In the genomic region with DNA sequence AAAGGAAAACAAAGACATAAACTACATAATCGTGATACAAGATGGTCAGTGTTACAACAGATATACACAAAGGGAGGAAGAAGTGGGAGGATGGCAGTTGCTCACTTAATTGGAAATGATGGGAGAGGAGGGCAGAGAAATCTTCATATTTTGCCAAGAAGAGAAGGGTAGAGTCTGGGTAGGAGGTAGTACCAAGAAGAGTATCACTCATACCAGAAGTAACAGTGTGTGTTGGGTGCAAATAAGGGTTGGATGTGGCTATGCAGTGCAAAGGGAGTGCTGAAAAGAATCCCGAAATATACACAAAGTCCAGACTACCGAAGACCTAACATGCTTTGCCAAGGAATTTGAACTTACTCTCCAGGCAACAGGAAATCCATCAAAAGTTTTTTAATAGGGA, we compare ENCODE assay signal across 1 cellular context.
TF ChIP-seq lines count a peak whose summit lies in the region.

No MANE protein-coding gene starts in this region.

TF ChIP-seq in GM12891, 5 proteins besides CTCF, POLR2A, EP300 and RAD21:
- TF ChIP-seq PAX5 (IDR thresholded peaks at IDR 0.05; ENCODE audit: insufficient read depth, low read length, severe bottlenecking) (no peak), POLR2AphosphoS5 (IDR thresholded peaks at IDR 0.05; ENCODE audit: low read depth, low read length) (no peak), POU2F2 (IDR thresholded peaks at IDR 0.05; ENCODE audit: low read depth, low read length) (no peak), TAF1 (IDR thresholded peaks at IDR 0.05; ENCODE audit: low read depth, low read length) (no peak), SPI1 (IDR thresholded peaks at IDR 0.05; ENCODE audit: low read depth, low read length) (no peak)
